Comparison of ENCODE assay signal across 22 cellular contexts in genomic region chr11:113697798-113698407, GRCh38.
"Had no signal": no experiment of that assay in that cellular context is flagged by ENCODE, and none has a peak within 500 bp of the region (broad histone marks: within the 10 kb centered on the region; RNA-seq: fewer than 3 reads in every experiment).

No MANE protein-coding gene starts in this region.

- H3K36me3 ChIP-seq: cardiac muscle cell, left lung, neutrophil had no signal

- H3K4me3 ChIP-seq: cardiac muscle cell, dorsolateral prefrontal cortex, left lung, mucosa of descending colon, tibial artery had no signal

- H3K27ac Mint-ChIP-seq: activated CD4-positive, alpha-beta T cell treated with anti-CD3 and anti-CD28 coated beads, Interleukin-2, amount 10 ng/mL, durations not matched to agents 7 days and 5 days; activated naive CD8-positive, alpha-beta T cell treated with anti-CD3 and anti-CD28 coated beads, Interleukin-2, amount 10 ng/mL, durations not matched to agents 7 days and 5 days; activated T-cell treated with anti-CD3 and anti-CD28 coated beads, Interleukin-2, amount 50 U/mL, for 72 hours; endodermal cell; memory B cell; naive thymus-derived CD8-positive, alpha-beta T cell; stimulated activated naive B cell treated with anti-CD40 and anti-IgM and Interleukin-4, amounts not matched to agents 10 μg/mL and 1 μg/mL and 100 μg/mL, for 72 hours; T-helper 1 cell treated with Interleukin-12 subunit alpha and Interleukin-12 subunit beta and Interleukin-4 antibody, amounts not matched to agents 30 μg/mL and 1 μg/mL, for 36 hours had no signal

- ATAC-seq: activated T-cell treated with anti-CD3 and anti-CD28 coated beads, Interleukin-2, amount 50 U/mL, for 72 hours; left lung; mucosa of descending colon; naive thymus-derived CD8-positive, alpha-beta T cell; stimulated activated naive B cell treated with anti-CD40 and anti-IgM and Interleukin-4, amounts not matched to agents 10 μg/mL and 1 μg/mL and 100 μg/mL, for 72 hours had no signal

- H3K27ac ChIP-seq: cardiac muscle cell, dorsolateral prefrontal cortex, left lung, neutrophil, tibial artery had no signal

- H3K4me1 ChIP-seq: left lung, tibial artery had no signal

- H3K4me3 Mint-ChIP-seq: activated CD4-positive, alpha-beta T cell treated with anti-CD3 and anti-CD28 coated beads, Interleukin-2, amount 10 ng/mL, durations not matched to agents 7 days and 5 days; activated naive CD8-positive, alpha-beta T cell treated with anti-CD3 and anti-CD28 coated beads, Interleukin-2, amount 10 ng/mL, durations not matched to agents 7 days and 5 days; activated T-cell treated with anti-CD3 and anti-CD28 coated beads, Interleukin-2, amount 50 U/mL, for 72 hours; endodermal cell; memory B cell; naive thymus-derived CD8-positive, alpha-beta T cell; stimulated activated naive B cell treated with anti-CD40 and anti-IgM and Interleukin-4, amounts not matched to agents 10 μg/mL and 1 μg/mL and 100 μg/mL, for 72 hours; T-helper 1 cell treated with Interleukin-12 subunit alpha and Interleukin-12 subunit beta and Interleukin-4 antibody, amounts not matched to agents 30 μg/mL and 1 μg/mL, for 36 hours had no signal

- H3K9me3 ChIP-seq: left lung, mucosa of descending colon, neutrophil, tibial artery had no signal

- H3K4me1 Mint-ChIP-seq: endodermal cell; memory B cell; naive thymus-derived CD8-positive, alpha-beta T cell had no signal

- H3K9me3 Mint-ChIP-seq: activated CD4-positive, alpha-beta T cell treated with anti-CD3 and anti-CD28 coated beads, Interleukin-2, amount 10 ng/mL, durations not matched to agents 7 days and 5 days had no signal

- DNase-seq: activated CD4-positive, alpha-beta T cell treated with anti-CD3 and anti-CD28 coated beads, Interleukin-2, amount 10 ng/mL, durations not matched to agents 7 days and 5 days; activated CD8-positive, alpha-beta memory T cell treated with anti-CD3 and anti-CD28 coated beads, Interleukin-2, amount 50 U/mL, for 48 hours; activated naive CD8-positive, alpha-beta T cell treated with anti-CD3 and anti-CD28 coated beads, Interleukin-2, amount 10 ng/mL, durations not matched to agents 7 days and 5 days; activated T-cell treated with anti-CD3 and anti-CD28 coated beads, Interleukin-2, amount 50 U/mL, for 72 hours; anterior cingulate cortex; dorsolateral prefrontal cortex; endodermal cell; erythroblast; hippocampal formation; kidney; left lung; mucosa of descending colon; naive thymus-derived CD8-positive, alpha-beta T cell; posterior cingulate gyrus; stimulated activated CD4-positive, alpha-beta T cell treated with anti-CD3 and anti-CD28 coated beads, Interleukin-4, amount 100 ng/mL, for 1 hour; stimulated activated naive B cell treated with anti-CD40 and anti-IgM and Interleukin-4, amounts not matched to agents 10 μg/mL and 1 μg/mL and 100 μg/mL, for 72 hours; tibial artery had no signal

- H3K27me3 Mint-ChIP-seq: activated CD4-positive, alpha-beta T cell treated with anti-CD3 and anti-CD28 coated beads, Interleukin-2, amount 10 ng/mL, durations not matched to agents 7 days and 5 days; activated naive CD8-positive, alpha-beta T cell treated with anti-CD3 and anti-CD28 coated beads, Interleukin-2, amount 10 ng/mL, durations not matched to agents 7 days and 5 days; memory B cell; naive thymus-derived CD8-positive, alpha-beta T cell; stimulated activated naive B cell treated with anti-CD40 and anti-IgM and Interleukin-4, amounts not matched to agents 10 μg/mL and 1 μg/mL and 100 μg/mL, for 72 hours had no signal

- H3K27me3 ChIP-seq: cardiac muscle cell, dorsolateral prefrontal cortex, left lung, neutrophil, tibial artery had no signal

- FAIRE-seq: kidney, TTC549 had no signal
